In genomic region chr15:53034767-53035245, GRCh38 we compare ENCODE assay signal across 1 cellular context.
TF ChIP-seq lines count a peak whose summit lies in the region.

No MANE protein-coding gene starts in this region.

TF ChIP-seq in HepG2, 621 proteins besides CTCF, POLR2A, EP300 and RAD21 (continued from another document):
- TF ChIP-seq ZBTB34 (CRISPR knock-in tag; IDR thresholded peaks at IDR 0.05), result peak; percentile 80; the same call in 1 of the 2 replicates
- TF ChIP-seq YEATS2 (CRISPR knock-in tag; IDR thresholded peaks at IDR 0.05; ENCODE audit: borderline replicate concordance), result peak; percentile 48; the same call in 1 of the 2 replicates
- TF ChIP-seq MED1 (CRISPR knock-in tag; IDR thresholded peaks at IDR 0.05), result peak; percentile 85
- no peak for TF ChIP-seq ZZZ3 (CRISPR knock-in tag; IDR thresholded peaks at IDR 0.05; ENCODE audit: borderline replicate concordance)
- no peak for TF ChIP-seq ATF7-NPFF (CRISPR knock-in tag; IDR thresholded peaks at IDR 0.05; ENCODE audit: low read depth)
- peak; percentile 91 for TF ChIP-seq HNF4G (IDR thresholded peaks at IDR 0.05; ENCODE audit: borderline replicate concordance, low read depth, low read length)
- TF ChIP-seq HNF4G (CRISPR knock-in tag; IDR thresholded peaks at IDR 0.05; ENCODE audit: borderline replicate concordance, low read depth), result no peak; the same call in 1 of the 2 replicates
TF ChIP-seq in HepG2: peak in this region for 171.
